Comparison of ENCODE assay signal across 14 cellular contexts in genomic region chr21:30251781-30252180, GRCh38. TPM values are rescaled to one million over a fixed set of nuclear protein-coding genes. Genes with fewer than 3 reads are reported as not detected.
A peak's percentile ranks its signal among the peaks of the same experiment; 100 is the strongest.
DNase-seq lines count a peak whose midpoint lies in the region; ATAC-seq and TF ChIP-seq lines count a peak whose summit lies in the region.
"Had no signal": no experiment of that assay in that cellular context is flagged by ENCODE, and none has a peak within 500 bp of the region (broad histone marks: within the 10 kb centered on the region; RNA-seq: fewer than 3 reads in every experiment).

No MANE protein-coding gene starts in this region.

- in situ Hi-C loops in GM23248 (cut with MboI), result no loop called here

- H2AFZ ChIP-seq in GM23248, result no peak overlapping the region
- no peak overlapping the region for H2AFZ ChIP-seq in Karpas-422 (ENCODE audit: low read length)

- no peaks in the 10 kb centered on the region for H3K4me1 Mint-ChIP-seq in stimulated activated memory B cell treated with anti-CD40 and anti-IgM and Interleukin-4, amounts not matched to agents 10 μg/mL and 1 μg/mL and 100 μg/mL, for 72 hours

- H3K36me3 ChIP-seq in GM23248 (ENCODE audit: low read depth) (no peaks in the 10 kb centered on the region), RWPE2 (ENCODE audit: low read depth) (no peaks in the 10 kb centered on the region), Karpas-422 (ENCODE audit: insufficient read depth, low read length) (no peaks in the 10 kb centered on the region)
- H3K36me3 ChIP-seq: BLaER1 had no signal

- 80 to 88% methylated on average over 1 of the region's 1 CpG for WGBS in GM23248 (ENCODE audit: low coverage in 1 of 2, low lambda C conversion rate in 2 of 2, missing lambda C conversion rate in 2 of 2), 2 experiments

- ATAC-seq in RWPE2 (ENCODE audit: low read depth), result peak; percentile 73; the same call in 2 of the 3 replicates
- ATAC-seq in esophagus mucosa, result peak; percentile 48
- ATAC-seq in stimulated activated memory B cell treated with anti-CD40 and anti-IgM and Interleukin-4, amounts not matched to agents 10 μg/mL and 1 μg/mL and 100 μg/mL, for 72 hours, result no peak
- ATAC-seq: HCT116, HepG2 had no signal

- H4K20me1 ChIP-seq in GM23248 (ENCODE audit: insufficient read depth) (no peaks in the 10 kb centered on the region), Karpas-422 (ENCODE audit: insufficient read depth, low read depth, low read length) (no peaks in the 10 kb centered on the region)
- H4K20me1 ChIP-seq: BLaER1 had no signal

- no peaks in the 10 kb centered on the region for H3K36me3 Mint-ChIP-seq in stimulated activated memory B cell treated with anti-CD40 and anti-IgM and Interleukin-4, amounts not matched to agents 10 μg/mL and 1 μg/mL and 100 μg/mL, for 72 hours

- H3K9ac ChIP-seq in GM23248, result no peak overlapping the region
- H3K9ac ChIP-seq in Karpas-422 (ENCODE audit: low read length), result no peak overlapping the region
- H3K9ac ChIP-seq: BLaER1 had no signal

- no peaks in the 10 kb centered on the region for H3K27me3 ChIP-seq in GM23248 (replicated peaks; ENCODE audit: insufficient read depth)
- H3K27me3 ChIP-seq in RWPE2 (ENCODE audit: insufficient read depth, poor library complexity, severe bottlenecking), result no peaks in the 10 kb centered on the region
- no peaks in the 10 kb centered on the region for H3K27me3 ChIP-seq in Karpas-422 (ENCODE audit: low read length)
- H3K27me3 ChIP-seq: BLaER1 had no signal

- DNase-seq in GM23248 (peak; percentile 16), RWPE2 (ENCODE audit: low spot score) (no peak), renal cortical epithelial cell (ENCODE audit: low read depth) (peak; percentile 54), Karpas-422 (no peak), RKO (ENCODE audit: low spot score) (no peak)
- DNase-seq: 8988T, AML-193, DMS53, GF-D8 had no signal

- no peaks in the 10 kb centered on the region for H3F3A ChIP-seq in GM23248 (ENCODE audit: insufficient read depth)

- H3K9me2 ChIP-seq in GM23248 (ENCODE audit: insufficient read depth) (no peaks in the 10 kb centered on the region), Karpas-422 (replicated peaks; ENCODE audit: insufficient read depth, low read length) (no peaks in the 10 kb centered on the region)

- no peak overlapping the region for H3K27ac Mint-ChIP-seq in stimulated activated memory B cell treated with anti-CD40 and anti-IgM and Interleukin-4, amounts not matched to agents 10 μg/mL and 1 μg/mL and 100 μg/mL, for 72 hours

- no peaks in the 10 kb centered on the region for H3K9me3 ChIP-seq in GM23248 (ENCODE audit: low read depth)
- no peaks in the 10 kb centered on the region for H3K9me3 ChIP-seq in RWPE2 (ENCODE audit: severe bottlenecking)
- H3K9me3 ChIP-seq in Karpas-422 (ENCODE audit: low read length), result no peaks in the 10 kb centered on the region
- H3K9me3 ChIP-seq: BLaER1 had no signal

- no peak for TF ChIP-seq CTCF in RWPE2 (IDR thresholded peaks at IDR 0.05; ENCODE audit: poor library complexity, severe bottlenecking)

- no peaks in the 10 kb centered on the region for H3K27me3 Mint-ChIP-seq in stimulated activated memory B cell treated with anti-CD40 and anti-IgM and Interleukin-4, amounts not matched to agents 10 μg/mL and 1 μg/mL and 100 μg/mL, for 72 hours

- no peak overlapping the region for H3K27ac ChIP-seq in GM23248
- no peak overlapping the region for H3K27ac ChIP-seq in RWPE2 (ENCODE audit: poor library complexity, severe bottlenecking)
- H3K27ac ChIP-seq in Karpas-422 (ENCODE audit: low read length), result no peak overlapping the region
- H3K27ac ChIP-seq: BLaER1 had no signal

- H3K4me3 ChIP-seq in GM23248 (no peak overlapping the region), RWPE2 (ENCODE audit: severe bottlenecking) (no peak overlapping the region), Karpas-422 (ENCODE audit: low read length) (no peak overlapping the region)
- H3K4me3 ChIP-seq: BLaER1 had no signal

- H3K4me2 ChIP-seq in GM23248 (ENCODE audit: unreplicated experiment) (no peak overlapping the region), Karpas-422 (ENCODE audit: low read depth, low read length, poor library complexity, severe bottlenecking) (no peak overlapping the region)
- H3K4me2 ChIP-seq: BLaER1 had no signal

- H3K4me1 ChIP-seq in GM23248 (ENCODE audit: insufficient read depth), result no peaks in the 10 kb centered on the region
- H3K4me1 ChIP-seq in RWPE2 (ENCODE audit: insufficient read depth, poor library complexity, severe bottlenecking), result no peaks in the 10 kb centered on the region
- H3K4me1 ChIP-seq in Karpas-422 (ENCODE audit: low read length), result no peaks in the 10 kb centered on the region
- H3K4me1 ChIP-seq: BLaER1 had no signal

- peaks cover 3% of the 10 kb centered on the region for H3K9me3 Mint-ChIP-seq in stimulated activated memory B cell treated with anti-CD40 and anti-IgM and Interleukin-4, amounts not matched to agents 10 μg/mL and 1 μg/mL and 100 μg/mL, for 72 hours

- H3K79me2 ChIP-seq in GM23248 (ENCODE audit: insufficient read depth), result no peaks in the 10 kb centered on the region
- H3K79me2 ChIP-seq in Karpas-422 (ENCODE audit: low read length), result no peaks in the 10 kb centered on the region

- no peak overlapping the region for H3K4me3 Mint-ChIP-seq in stimulated activated memory B cell treated with anti-CD40 and anti-IgM and Interleukin-4, amounts not matched to agents 10 μg/mL and 1 μg/mL and 100 μg/mL, for 72 hours

RNA-seq across cellular contexts. Expression of gene KRTAP24-1, which starts 31.0 kb away (rescaled TPM):
- not detected in 2 replicates for total RNA-seq in GM23248 (2014; rRNA removed; shearing (Covaris generic))
- not detected in 2 replicates for polyA plus RNA-seq in GM23248 (2016; fragmentation: Nextera tagmentation; extraction: Ambion mirVana)
- not detected for total RNA-seq in esophagus mucosa
- total RNA-seq in renal cortical epithelial cell, result not detected in 2 replicates
- not detected in 2 replicates for total RNA-seq in Karpas-422 (2014; rRNA removed; shearing (Covaris generic); ENCODE audit: low replicate concordance)
- total RNA-seq: HepG2 had no signal
- polyA plus RNA-seq: HepG2 had no signal

RNA-seq across cellular contexts. Expression of gene CLDN8, which starts 35.9 kb away (rescaled TPM):
- total RNA-seq in GM23248 (2014; rRNA removed; shearing (Covaris generic)), result not detected in 2 replicates
- polyA plus RNA-seq in GM23248 (2016; fragmentation: Nextera tagmentation; extraction: Ambion mirVana), result not detected in 2 replicates
- 1.6 TPM for total RNA-seq in esophagus mucosa
- 0.35 TPM in 1 of 2 replicates, not detected in the other for total RNA-seq in renal cortical epithelial cell
- not detected in 2 replicates for total RNA-seq in Karpas-422 (2014; rRNA removed; shearing (Covaris generic); ENCODE audit: low replicate concordance)
- total RNA-seq: HepG2 had no signal
- polyA plus RNA-seq: HepG2 had no signal

RNA-seq across cellular contexts. Expression of gene KRTAP25-1, which starts 37.5 kb away (rescaled TPM):
- total RNA-seq in GM23248 (2014; rRNA removed; shearing (Covaris generic)), result not detected in 2 replicates
- not detected in 2 replicates for polyA plus RNA-seq in GM23248 (2016; fragmentation: Nextera tagmentation; extraction: Ambion mirVana)
- total RNA-seq in esophagus mucosa (not detected), renal cortical epithelial cell (not detected in 2 replicates)
- not detected in 2 replicates for total RNA-seq in Karpas-422 (2014; rRNA removed; shearing (Covaris generic); ENCODE audit: low replicate concordance)
- total RNA-seq: HepG2 had no signal
- polyA plus RNA-seq: HepG2 had no signal

Comparison
In these comparisons a context has a peak if more than half of its experiments do, and no peak if none do; other contexts are left out.
1. DNase-seq: peak in GM23248 (single experiment) and renal cortical epithelial cell (single experiment); none in RWPE2 (single experiment), Karpas-422 (single experiment) and RKO (single experiment).